15 cellular contexts compared by ENCODE assay signal in the genomic region with DNA sequence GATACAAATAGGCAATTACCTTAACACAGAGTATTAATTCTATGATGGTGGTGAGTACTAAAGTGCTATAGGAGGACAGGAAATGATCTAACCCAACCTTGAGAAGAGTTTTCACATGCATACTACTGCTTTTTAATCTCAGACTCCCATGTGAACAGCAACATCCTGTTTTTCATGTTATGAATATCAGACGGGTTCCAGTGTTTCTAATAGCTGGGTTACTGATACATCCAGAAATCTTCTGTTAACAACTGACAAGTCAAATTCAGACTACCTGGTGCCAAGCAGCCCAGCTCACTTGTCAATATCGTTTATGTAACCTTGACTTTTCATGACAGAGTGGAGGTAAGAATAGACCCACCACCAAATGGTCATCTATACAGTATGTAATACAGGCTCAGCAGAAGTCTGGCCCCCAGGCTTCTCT.
DNase-seq lines count a peak whose midpoint lies in the region; ATAC-seq and TF ChIP-seq lines count a peak whose summit lies in the region.
"Had no signal": no experiment of that assay in that cellular context is flagged by ENCODE, and none has a peak within 500 bp of the region (broad histone marks: within the 10 kb centered on the region; RNA-seq: fewer than 3 reads in every experiment).

No MANE protein-coding gene starts in this region.

- H3K27me3 Mint-ChIP-seq in endothelial cell (ENCODE audit: unreplicated experiment): no peaks in the 10 kb centered on the region
- no peaks in the 10 kb centered on the region for H3K27me3 Mint-ChIP-seq in glutamatergic neuron (ENCODE audit: unreplicated experiment)
- H3K27me3 Mint-ChIP-seq: activated B cell treated with CpG ODN at 0.5 μM for 24 hours had no signal

- TF ChIP-seq CTCF in GM20000 (IDR thresholded peaks at IDR 0.05; ENCODE audit: extremely low read depth, missing control alignments): no peak
- TF ChIP-seq CTCF in endothelial cell (IDR thresholded peaks at IDR 0.05; ENCODE audit: unreplicated experiment): no peak
- no peak for TF ChIP-seq CTCF in glutamatergic neuron (IDR thresholded peaks at IDR 0.05; ENCODE audit: partially characterized antibody, unreplicated experiment)

- no peak overlapping the region for H3K27ac Mint-ChIP-seq in endothelial cell (ENCODE audit: unreplicated experiment)
- no peak overlapping the region for H3K27ac Mint-ChIP-seq in glutamatergic neuron (ENCODE audit: unreplicated experiment)
- H3K27ac Mint-ChIP-seq: activated B cell treated with CpG ODN at 0.5 μM for 24 hours, nephron had no signal

- H3K4me3 Mint-ChIP-seq in endothelial cell (ENCODE audit: unreplicated experiment): no peak overlapping the region
- no peak overlapping the region for H3K4me3 Mint-ChIP-seq in glutamatergic neuron (ENCODE audit: unreplicated experiment)
- H3K4me3 Mint-ChIP-seq: activated B cell treated with CpG ODN at 0.5 μM for 24 hours, nephron had no signal

- H3K4me1 Mint-ChIP-seq in endothelial cell (ENCODE audit: unreplicated experiment): peaks cover 10% of the 10 kb centered on the region
- H3K4me1 Mint-ChIP-seq in glutamatergic neuron (ENCODE audit: low read depth, unreplicated experiment): no peaks in the 10 kb centered on the region
- H3K4me1 Mint-ChIP-seq: activated B cell treated with CpG ODN at 0.5 μM for 24 hours, nephron had no signal

- no peaks in the 10 kb centered on the region for H3K9me3 Mint-ChIP-seq in endothelial cell (ENCODE audit: unreplicated experiment)
- H3K9me3 Mint-ChIP-seq in glutamatergic neuron (ENCODE audit: unreplicated experiment): no peaks in the 10 kb centered on the region
- H3K9me3 Mint-ChIP-seq: nephron had no signal

- H3K36me3 Mint-ChIP-seq in endothelial cell (ENCODE audit: low read depth, unreplicated experiment) (no peaks in the 10 kb centered on the region), glutamatergic neuron (ENCODE audit: unreplicated experiment) (no peaks in the 10 kb centered on the region)

- ATAC-seq in GM18498 (IDR thresholded peaks at IDR 0.05; ENCODE audit: unreplicated experiment): peak; percentile 79
- ATAC-seq in HG02981 (IDR thresholded peaks at IDR 0.05; ENCODE audit: unreplicated experiment): peak; percentile 68

- peak; percentile 53 for DNase-seq in GM20000 (ENCODE audit: low spot score)
- DNase-seq in NCI-H226: peak; percentile 20
- DNase-seq in endothelial cell (ENCODE audit: low spot score): no peak
- no peak for DNase-seq in putamen (ENCODE audit: low spot score)
- no peak for DNase-seq in activated T-cell treated with anti-CD3 and anti-CD28 coated beads, Interleukin-2, amount 50 U/mL, for 48 hours
- DNase-seq in glutamatergic neuron: no peak
- DNase-seq: activated B cell treated with CpG ODN at 0.5 μM for 24 hours; activated naive CD4-positive, alpha-beta T cell treated with Interleukin-2 at 50 U/mL for 16 hours; AML-193; effector CD4-positive, alpha-beta T cell; NCI-H187 treated with DMSO at 0.1 percent for 48 hours; stimulated activated CD4-positive, alpha-beta T cell treated with anti-CD3 and anti-CD28 coated beads, Interleukin-2, amount 100 ng/mL, for 24 hours had no signal

Comparison
In these comparisons a context has a peak if more than half of its experiments do, and no peak if none do; other contexts are left out.
1. DNase-seq: peak in GM20000 (single experiment) and NCI-H226 (single experiment); none in endothelial cell (single experiment), putamen (single experiment), activated T-cell treated with anti-CD3 and anti-CD28 coated beads, Interleukin-2, amount 50 U/mL, for 48 hours (0 of 2) and glutamatergic neuron (single experiment).